In the genomic region with DNA sequence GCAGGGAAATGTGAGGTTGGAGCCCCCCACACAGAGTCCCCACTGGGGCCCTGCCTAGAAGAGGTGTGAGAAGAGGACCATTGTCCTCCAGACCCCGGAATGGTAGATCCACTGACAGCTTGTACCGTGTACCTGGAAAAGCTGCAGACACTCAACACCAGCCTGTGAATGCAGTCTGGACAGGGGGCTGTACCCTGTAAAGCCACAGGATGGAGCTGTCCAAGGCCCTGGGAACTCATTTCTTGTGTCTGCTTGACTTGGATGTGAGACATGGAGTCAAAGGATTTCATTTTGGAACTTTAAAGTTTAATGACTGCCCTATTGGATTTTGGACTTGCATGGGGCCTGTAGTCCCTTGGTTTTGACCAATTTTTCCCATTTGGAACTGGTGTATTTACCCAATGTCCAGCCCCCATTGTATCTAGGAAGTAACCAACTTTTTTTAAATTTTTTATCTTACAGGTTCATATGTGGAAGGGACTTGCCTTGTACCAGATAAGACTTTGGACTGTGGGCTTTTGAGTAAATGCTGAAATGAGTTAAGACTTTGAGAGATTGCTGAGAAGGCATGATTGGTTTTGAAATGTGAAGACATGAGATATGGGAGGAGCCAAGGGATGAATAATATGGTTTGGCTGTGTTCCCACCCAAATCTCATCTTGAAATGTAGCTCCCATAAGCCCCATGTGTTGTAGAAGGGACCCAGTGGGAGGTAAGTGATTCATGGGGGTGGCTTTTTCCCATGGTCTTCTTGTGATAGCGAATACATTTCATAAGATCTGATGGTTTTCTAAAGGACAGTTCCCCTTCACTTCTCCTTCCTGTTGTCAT, we compare ENCODE assay signal across 13 cellular contexts.
DNase-seq lines count a peak whose midpoint lies in the region; ATAC-seq and TF ChIP-seq lines count a peak whose summit lies in the region.
"Had no signal": no experiment of that assay in that cellular context is flagged by ENCODE, and none has a peak within 500 bp of the region (broad histone marks: within the 10 kb centered on the region; RNA-seq: fewer than 3 reads in every experiment).

No MANE protein-coding gene starts in this region.

- no peaks in the 10 kb centered on the region for H3K4me1 Mint-ChIP-seq in activated CD4-positive, alpha-beta memory T cell treated with anti-CD3 and anti-CD28 coated beads for 36 hours (ENCODE audit: low read depth)
- H3K4me1 Mint-ChIP-seq: CD4-positive, CD25-positive, alpha-beta regulatory T cell had no signal

- in situ Hi-C loops in brain microvascular endothelial cell (cut with HindIII; ENCODE audit: low pct_ligation_motif_present, low sequenced_read_pairs): no loop called here

- H2BK5ac ChIP-seq in neuronal stem cell (ENCODE audit: low read length): no peak overlapping the region

- H3K18ac ChIP-seq in neuronal stem cell (ENCODE audit: low read length): peak overlapping the region; percentile 19

- H3K36me3 Mint-ChIP-seq in activated CD4-positive, alpha-beta memory T cell treated with anti-CD3 and anti-CD28 coated beads for 36 hours: no peaks in the 10 kb centered on the region
- H3K36me3 Mint-ChIP-seq: CD4-positive, CD25-positive, alpha-beta regulatory T cell had no signal

- no peak overlapping the region for H2BK12ac ChIP-seq in neuronal stem cell (ENCODE audit: low read length)

- no peak for TF ChIP-seq POLR2A in GM18505 (IDR thresholded peaks at IDR 0.05; ENCODE audit: borderline replicate concordance, extremely low read depth, insufficient read depth, insufficient read length)

- H3K4me3 Mint-ChIP-seq in activated CD4-positive, alpha-beta memory T cell treated with anti-CD3 and anti-CD28 coated beads for 36 hours: no peak overlapping the region
- H3K4me3 Mint-ChIP-seq: CD4-positive, CD25-positive, alpha-beta regulatory T cell; T-helper 2 cell treated with Interferon-gamma antibody and Interleukin-4, amounts not matched to agents 5 μg/mL and 100 μg/mL, for 36 hours had no signal

- TF ChIP-seq CTCF in brain microvascular endothelial cell (IDR thresholded peaks at IDR 0.05; ENCODE audit: low read depth, low read length, missing control alignments) (peak; percentile 52), RWPE1 (conservative IDR thresholded peaks at IDR 0.05; ENCODE audit: low read depth) (no peak)

- H2AK5ac ChIP-seq in neuronal stem cell (ENCODE audit: low read depth, low read length): no peak overlapping the region

- intact Hi-C loops in activated CD4-positive, alpha-beta memory T cell treated with anti-CD3 and anti-CD28 coated beads for 36 hours (cut with micrococcal nuclease): no loop called here

- H3K27ac ChIP-seq in brain microvascular endothelial cell: peak overlapping the region; percentile 73
- no peak overlapping the region for H3K27ac ChIP-seq in neuronal stem cell (replicated peaks; ENCODE audit: low read length)
- no peak overlapping the region for H3K27ac ChIP-seq in RWPE1

- peak; percentile 10 for DNase-seq in ELF-1 (ENCODE audit: low read depth, low spot score)
- peak; percentile 11 for DNase-seq in NCI-H226
- peak; percentile 95 for DNase-seq in brain microvascular endothelial cell
- no peak for DNase-seq in neuronal stem cell (ENCODE audit: low spot score)
- no peak for DNase-seq in activated CD4-positive, alpha-beta memory T cell treated with anti-CD3 and anti-CD28 coated beads for 36 hours
- DNase-seq in RWPE1 (ENCODE audit: low spot score): no peak
- no peak for DNase-seq in NCI-H82 (lab: John Stamatoyannopoulos, UW)
- DNase-seq: CD4-positive, CD25-positive, alpha-beta regulatory T cell; mammary epithelial cell; RPMI8226; small intestine had no signal

- no CpG with 5 or more reads among the region's 3 CpGs for WGBS in neuronal stem cell (ENCODE audit: extremely low coverage in 2 of 2, insufficient read length in 2 of 2, insufficient replicate concordance in 1 of 2), 2 donors

- H3K79me1 ChIP-seq in neuronal stem cell (ENCODE audit: low read depth, low read length): no peaks in the 10 kb centered on the region

- H4K8ac ChIP-seq in neuronal stem cell (ENCODE audit: low read depth, low read length): no peak overlapping the region

- no peak for ATAC-seq in GM18505 (IDR thresholded peaks at IDR 0.05; ENCODE audit: unreplicated experiment)

- H3K4me3 ChIP-seq in brain microvascular endothelial cell (ENCODE audit: low read depth, low read length) (no peak overlapping the region), neuronal stem cell (ENCODE audit: low read length in 2 of 2) (no peak overlapping the region)

- peaks cover 10% of the 10 kb centered on the region for H3K9me3 Mint-ChIP-seq in activated CD4-positive, alpha-beta memory T cell treated with anti-CD3 and anti-CD28 coated beads for 36 hours

- no peak overlapping the region for H3K9ac ChIP-seq in neuronal stem cell (ENCODE audit: low read depth, low read length, poor library complexity)

- CTCF ChIA-PET in activated CD4-positive, alpha-beta memory T cell treated with anti-CD3 and anti-CD28 coated beads for 36 hours (lab: Charles Lee): no interaction called here
- CTCF ChIA-PET in RWPE1 (lab: Yijun Ruan, JAX): interaction anchor here (0.6 kb wide), 1 partner anchor 484 kb away, joined by 4 read pairs; no protein-coding TSS in a partner anchor

- H2BK120ac ChIP-seq in neuronal stem cell (ENCODE audit: low read depth, low read length): no peak overlapping the region

- H2BK15ac ChIP-seq in neuronal stem cell (ENCODE audit: low read length): peak overlapping the region; percentile 55

- H3K27me3 Mint-ChIP-seq in activated CD4-positive, alpha-beta memory T cell treated with anti-CD3 and anti-CD28 coated beads for 36 hours: no peaks in the 10 kb centered on the region
- H3K27me3 Mint-ChIP-seq: CD4-positive, CD25-positive, alpha-beta regulatory T cell had no signal

- no peak overlapping the region for H2AFZ ChIP-seq in neuronal stem cell (ENCODE audit: low read length)

- no peak overlapping the region for H3K4me2 ChIP-seq in neuronal stem cell (ENCODE audit: insufficient read depth, low read length, poor library complexity, severe bottlenecking)

- H3K36me3 ChIP-seq in brain microvascular endothelial cell (replicated peaks) (no peaks in the 10 kb centered on the region), neuronal stem cell (replicated peaks in 1 of 2; ENCODE audit: control insufficient read depth in 2 of 2, insufficient read depth in 2 of 2, low read length in 2 of 2) (no peaks in the 10 kb centered on the region)

- H3K4ac ChIP-seq in neuronal stem cell (ENCODE audit: low read length): no peak overlapping the region

- H3K9me3 ChIP-seq in neuronal stem cell (replicated peaks in 1 of 2; ENCODE audit: control insufficient read depth in 2 of 2, insufficient read depth in 1 of 2, low read depth in 1 of 2, low read length in 2 of 2): no peaks in the 10 kb centered on the region

- no peaks in the 10 kb centered on the region for H3K4me1 ChIP-seq in neuronal stem cell (ENCODE audit: control insufficient read depth in 2 of 2, insufficient read depth in 1 of 2, low read depth in 1 of 2, low read length in 2 of 2)

- H3K27ac Mint-ChIP-seq in activated CD4-positive, alpha-beta memory T cell treated with anti-CD3 and anti-CD28 coated beads for 36 hours: no peak overlapping the region
- H3K27ac Mint-ChIP-seq: CD4-positive, CD25-positive, alpha-beta regulatory T cell; T-helper 2 cell treated with Interferon-gamma antibody and Interleukin-4, amounts not matched to agents 5 μg/mL and 100 μg/mL, for 36 hours had no signal

- H3K23ac ChIP-seq in neuronal stem cell (ENCODE audit: low read depth, low read length, poor library complexity): no peak overlapping the region

- POLR2A ChIA-PET in activated CD4-positive, alpha-beta memory T cell treated with anti-CD3 and anti-CD28 coated beads for 36 hours (lab: Charles Lee): no interaction called here
- POLR2A ChIA-PET in RWPE1 (lab: Yijun Ruan, JAX; ENCODE audit: low non-redundant PET): no interaction called here

- no peaks in the 10 kb centered on the region for H3K27me3 ChIP-seq in brain microvascular endothelial cell (replicated peaks)
- no peaks in the 10 kb centered on the region for H3K27me3 ChIP-seq in neuronal stem cell (ENCODE audit: control insufficient read depth in 3 of 3, insufficient read depth in 3 of 3, low read depth in 1 of 3, low read length in 3 of 3)

- H3K14ac ChIP-seq in neuronal stem cell (ENCODE audit: low read length): no peak overlapping the region

- H4K91ac ChIP-seq in neuronal stem cell (ENCODE audit: low read depth, low read length, poor library complexity): no peak overlapping the region

Comparison
In these comparisons a context has a peak if more than half of its experiments do, and no peak if none do; other contexts are left out.
1. DNase-seq: peak in ELF-1 (single experiment), NCI-H226 (single experiment) and brain microvascular endothelial cell (single experiment); none in neuronal stem cell (single experiment), activated CD4-positive, alpha-beta memory T cell treated with anti-CD3 and anti-CD28 coated beads for 36 hours (single experiment), RWPE1 (single experiment) and NCI-H82 (single experiment).